ENCODE assay signal across 17 cellular contexts in genomic region chr1:200217703-200218102, GRCh38.
A peak's percentile ranks its signal among the peaks of the same experiment; 100 is the strongest.
DNase-seq lines count a peak whose midpoint lies in the region; ATAC-seq and TF ChIP-seq lines count a peak whose summit lies in the region.
"Had no signal": no experiment of that assay in that cellular context is flagged by ENCODE, and none has a peak within 500 bp of the region (broad histone marks: within the 10 kb centered on the region; RNA-seq: fewer than 3 reads in every experiment).

No MANE protein-coding gene starts in this region.

- no peaks in the 10 kb centered on the region for H3K36me3 ChIP-seq in GM06990 (ENCODE audit: control insufficient read depth, insufficient read depth, low read length)
- H3K36me3 ChIP-seq: heart left ventricle, ovary, vagina had no signal

- H3K27me3 ChIP-seq in GM06990 (replicated peaks; ENCODE audit: control insufficient read depth, insufficient read depth, low read length): no peaks in the 10 kb centered on the region
- H3K27me3 ChIP-seq: heart left ventricle, ovary, vagina had no signal

- peak; percentile 80 for ATAC-seq in HG02852 (IDR thresholded peaks at IDR 0.05; ENCODE audit: unreplicated experiment)
- peak; percentile 67 for ATAC-seq in activated T-helper 17 cell treated with anti-CD3 and anti-CD28 coated beads, Interleukin-2, amount 50 U/mL, for 72 hours (replicated peaks)
- no peak for ATAC-seq in GM21528 (IDR thresholded peaks at IDR 0.05; ENCODE audit: low FRiP score, unreplicated experiment)
- ATAC-seq: heart left ventricle had no signal

- H3K27me3 Mint-ChIP-seq in activated T-helper 17 cell treated with anti-CD3 and anti-CD28 coated beads, Interleukin-2, amount 50 U/mL, for 72 hours: peaks cover 11% of the 10 kb centered on the region
- H3K27me3 Mint-ChIP-seq: B cell had no signal

- H3K4me3 Mint-ChIP-seq in activated T-helper 17 cell treated with anti-CD3 and anti-CD28 coated beads, Interleukin-2, amount 50 U/mL, for 72 hours: no peak overlapping the region
- H3K4me3 Mint-ChIP-seq: B cell, brain had no signal

- no peaks in the 10 kb centered on the region for H3K36me3 Mint-ChIP-seq in activated T-helper 17 cell treated with anti-CD3 and anti-CD28 coated beads, Interleukin-2, amount 50 U/mL, for 72 hours (ENCODE audit: low read depth)
- H3K36me3 Mint-ChIP-seq: brain had no signal

- H3K4me3 ChIP-seq in GM06990 (replicated peaks; ENCODE audit: low read depth, low read length): no peak overlapping the region
- H3K4me3 ChIP-seq: heart left ventricle, ovary, vagina had no signal

- TF ChIP-seq CTCF in GM06990 (IDR thresholded peaks at IDR 0.05; ENCODE audit: insufficient read depth, low read length, poor library complexity, severe bottlenecking) (no peak), GM13976 (IDR thresholded peaks at IDR 0.05; ENCODE audit: borderline replicate concordance, control extremely low read depth, extremely low read depth, insufficient read depth, missing control alignments) (no peak)

- no peaks in the 10 kb centered on the region for H3K9me3 Mint-ChIP-seq in activated T-helper 17 cell treated with anti-CD3 and anti-CD28 coated beads, Interleukin-2, amount 50 U/mL, for 72 hours

- no peak overlapping the region for H3K27ac Mint-ChIP-seq in activated T-helper 17 cell treated with anti-CD3 and anti-CD28 coated beads, Interleukin-2, amount 50 U/mL, for 72 hours
- H3K27ac Mint-ChIP-seq: B cell, brain had no signal

- H3K4me1 Mint-ChIP-seq in activated T-helper 17 cell treated with anti-CD3 and anti-CD28 coated beads, Interleukin-2, amount 50 U/mL, for 72 hours: peaks cover 5% of the 10 kb centered on the region
- H3K4me1 Mint-ChIP-seq: brain had no signal

- in situ Hi-C loops in GM13976 (cut with MboI; ENCODE audit: low sequenced_read_pairs, unreplicated experiment): no loop called here

- DNase-seq in GM06990 (ENCODE audit: extremely low read depth, insufficient read length) (peak; percentile 25), GM13976 (ENCODE audit: low spot score) (peak; percentile 25), NCI-H748 treated with DMSO at 0.1 percent for 48 hours (lab: John Stamatoyannopoulos, UW) (no peak), NCI-H2227 treated with DMSO at 0.1 percent for 48 hours (lab: John Stamatoyannopoulos, UW) (no peak)
- DNase-seq: activated CD4-positive, alpha-beta T cell treated with anti-CD3 and anti-CD28 coated beads for 4 hours; activated effector memory CD4-positive, alpha-beta T cell treated with Interleukin-2 at 50 U/mL for 16 hours; heart left ventricle; NCI-H1694; NCI-H526 treated with DMSO at 0.1 percent for 48 hours; ovary; stimulated activated naive CD4-positive, alpha-beta T cell had no signal

Comparison
In these comparisons a context has a peak if more than half of its experiments do, and no peak if none do; other contexts are left out.
1. DNase-seq: peak in GM06990 (single experiment) and GM13976 (single experiment); none in NCI-H748 treated with DMSO at 0.1 percent for 48 hours (single experiment) and NCI-H2227 treated with DMSO at 0.1 percent for 48 hours (single experiment).